In genomic region chr10:46871583-46871982, GRCh38 we compare ENCODE assay signal across 9 cellular contexts. TPM values are rescaled to one million over a fixed set of nuclear protein-coding genes. Genes with fewer than 3 reads are reported as not detected.
DNase-seq lines count a peak whose midpoint lies in the region; ATAC-seq and TF ChIP-seq lines count a peak whose summit lies in the region.
"Not testable (repeated sequence)": the region's sequence is repeated elsewhere in the genome, so short reads cannot be mapped to it uniquely, and the experiment has no call there.
"Had no signal": no experiment of that assay in that cellular context is flagged by ENCODE, and none has a peak within 500 bp of the region (broad histone marks: within the 10 kb centered on the region; RNA-seq: fewer than 3 reads in every experiment).

No MANE protein-coding gene starts in this region.

- ATAC-seq in RWPE2 (ENCODE audit: low read depth): 0 out of 3 replicates have a peak, but pooled peaks have one; percentile 14
- peak; percentile 39 for ATAC-seq in Right ventricle myocardium inferior
- peak; percentile 36 to 39 for ATAC-seq in natural killer cell treated with Interleukin-12 subunit alpha and Interleukin-12 subunit beta and Interleukin-15 and Interleukin-18, amount 100 ng/mL, for 72 hours
- ATAC-seq in stimulated activated memory B cell treated with anti-CD40 and anti-IgM and Interleukin-4, amounts not matched to agents 10 μg/mL and 1 μg/mL and 100 μg/mL, for 72 hours: peak; percentile 44
- ATAC-seq in upper lobe of left lung (ENCODE audit: low FRiP score in 2 of 2): peak; percentile 31 to 67
- peak; percentile 44 for ATAC-seq in aorta (ENCODE audit: low FRiP score)

- TF ChIP-seq CTCF in RWPE2 (IDR thresholded peaks at IDR 0.05; ENCODE audit: poor library complexity, severe bottlenecking); upper lobe of left lung (IDR thresholded peaks at IDR 0.05): not testable (repeated sequence)

- H3K27me3 ChIP-seq in RWPE2 (ENCODE audit: insufficient read depth, poor library complexity, severe bottlenecking); upper lobe of left lung; aorta (ENCODE audit: control insufficient read depth in 1 of 2, insufficient read depth in 2 of 2, low read length in 1 of 2): not testable (repeated sequence)

- WGBS in upper lobe of left lung, 2 donors: 84 to 90% methylated on average over 3 to 4 of the region's 4 CpGs
- WGBS in aorta, 2 donors: 92 to 94% methylated on average over 4 of the region's 4 CpGs

- not testable (repeated sequence) for TF ChIP-seq EP300 in upper lobe of left lung (IDR thresholded peaks at IDR 0.05)

- intact Hi-C loops in Right ventricle myocardium inferior (cut with DNase I); aorta (cut with DNase I): not testable (repeated sequence)

- not testable (repeated sequence) for H3K27ac ChIP-seq in RWPE2 (ENCODE audit: poor library complexity, severe bottlenecking); upper lobe of left lung; aorta (ENCODE audit: low read depth in 1 of 2, low read length in 2 of 2)

- H3K27ac Mint-ChIP-seq in natural killer cell treated with Interleukin-12 subunit alpha and Interleukin-12 subunit beta and Interleukin-15 and Interleukin-18, amount 100 ng/mL, for 72 hours; stimulated activated memory B cell treated with anti-CD40 and anti-IgM and Interleukin-4, amounts not matched to agents 10 μg/mL and 1 μg/mL and 100 μg/mL, for 72 hours: not testable (repeated sequence)

- H3K9me3 Mint-ChIP-seq in natural killer cell treated with Interleukin-12 subunit alpha and Interleukin-12 subunit beta and Interleukin-15 and Interleukin-18, amount 100 ng/mL, for 72 hours; stimulated activated memory B cell treated with anti-CD40 and anti-IgM and Interleukin-4, amounts not matched to agents 10 μg/mL and 1 μg/mL and 100 μg/mL, for 72 hours: not testable (repeated sequence)

- not testable (repeated sequence) for H3K9me3 ChIP-seq in RWPE2 (ENCODE audit: severe bottlenecking); upper lobe of left lung; aorta (ENCODE audit: control insufficient read depth, low read length)

- H3K27me3 Mint-ChIP-seq in natural killer cell treated with Interleukin-12 subunit alpha and Interleukin-12 subunit beta and Interleukin-15 and Interleukin-18, amount 100 ng/mL, for 72 hours; stimulated activated memory B cell treated with anti-CD40 and anti-IgM and Interleukin-4, amounts not matched to agents 10 μg/mL and 1 μg/mL and 100 μg/mL, for 72 hours: not testable (repeated sequence)

- TF ChIP-seq POLR2A in upper lobe of left lung (IDR thresholded peaks at IDR 0.05): not testable (repeated sequence)

- H3K36me3 ChIP-seq in RWPE2 (ENCODE audit: low read depth); upper lobe of left lung; aorta (ENCODE audit: control insufficient read depth in 1 of 2, insufficient read depth in 2 of 2, low read length in 1 of 2): not testable (repeated sequence)

- not testable (repeated sequence) for H3K4me1 Mint-ChIP-seq in natural killer cell treated with Interleukin-12 subunit alpha and Interleukin-12 subunit beta and Interleukin-15 and Interleukin-18, amount 100 ng/mL, for 72 hours (ENCODE audit: low read depth in 2 of 2); stimulated activated memory B cell treated with anti-CD40 and anti-IgM and Interleukin-4, amounts not matched to agents 10 μg/mL and 1 μg/mL and 100 μg/mL, for 72 hours

- not testable (repeated sequence) for H3K4me3 ChIP-seq in RWPE2 (ENCODE audit: severe bottlenecking); upper lobe of left lung; aorta (ENCODE audit: low read length in 2 of 2)

- not testable (repeated sequence) for DNase-seq in RWPE2 (ENCODE audit: low spot score); natural killer cell treated with Interleukin-12 subunit alpha and Interleukin-12 subunit beta and Interleukin-15 and Interleukin-18, amount 100 ng/mL, for 72 hours (ENCODE audit: low spot score); aorta
- DNase-seq in Right ventricle myocardium inferior (ENCODE audit: missing footprints): peak; percentile 39
- peak in 1 of 2 donors; percentile 15 for DNase-seq in upper lobe of left lung

- not testable (repeated sequence) for H3K36me3 Mint-ChIP-seq in natural killer cell treated with Interleukin-12 subunit alpha and Interleukin-12 subunit beta and Interleukin-15 and Interleukin-18, amount 100 ng/mL, for 72 hours; stimulated activated memory B cell treated with anti-CD40 and anti-IgM and Interleukin-4, amounts not matched to agents 10 μg/mL and 1 μg/mL and 100 μg/mL, for 72 hours

- not testable (repeated sequence) for H3K4me1 ChIP-seq in RWPE2 (ENCODE audit: insufficient read depth, poor library complexity, severe bottlenecking); upper lobe of left lung; aorta (ENCODE audit: control insufficient read depth in 1 of 2, insufficient read depth in 2 of 2, low read length in 2 of 2)

- not testable (repeated sequence) for H3K4me3 Mint-ChIP-seq in natural killer cell treated with Interleukin-12 subunit alpha and Interleukin-12 subunit beta and Interleukin-15 and Interleukin-18, amount 100 ng/mL, for 72 hours; stimulated activated memory B cell treated with anti-CD40 and anti-IgM and Interleukin-4, amounts not matched to agents 10 μg/mL and 1 μg/mL and 100 μg/mL, for 72 hours

RNA-seq across cellular contexts. Expression of gene PTPN20, which starts 39.6 kb away (rescaled TPM):
- 14.3 TPM for total RNA-seq in Right ventricle myocardium inferior
- under 1 TPM in 1 of 2 donors, not detected in 1; 0.67 TPM for total RNA-seq in natural killer cell treated with Interleukin-12 subunit alpha and Interleukin-12 subunit beta and Interleukin-15 and Interleukin-18, amount 100 ng/mL, for 72 hours
- total RNA-seq in upper lobe of left lung: 10 to 100 TPM in 1 of 6 donors, 1 to 10 TPM in 5; 1.8 to 19.0 (median 3.4) TPM
- total RNA-seq in aorta: 1 to 10 TPM; 4.8 to 8.2 TPM
- 1 to 10 TPM; 1.7 to 5.9 TPM for polyA plus RNA-seq in aorta
- total RNA-seq: A673, Caco-2 had no signal
- polyA plus RNA-seq: AG04450 had no signal
